10 cellular contexts compared by ENCODE assay signal in the genomic region with DNA sequence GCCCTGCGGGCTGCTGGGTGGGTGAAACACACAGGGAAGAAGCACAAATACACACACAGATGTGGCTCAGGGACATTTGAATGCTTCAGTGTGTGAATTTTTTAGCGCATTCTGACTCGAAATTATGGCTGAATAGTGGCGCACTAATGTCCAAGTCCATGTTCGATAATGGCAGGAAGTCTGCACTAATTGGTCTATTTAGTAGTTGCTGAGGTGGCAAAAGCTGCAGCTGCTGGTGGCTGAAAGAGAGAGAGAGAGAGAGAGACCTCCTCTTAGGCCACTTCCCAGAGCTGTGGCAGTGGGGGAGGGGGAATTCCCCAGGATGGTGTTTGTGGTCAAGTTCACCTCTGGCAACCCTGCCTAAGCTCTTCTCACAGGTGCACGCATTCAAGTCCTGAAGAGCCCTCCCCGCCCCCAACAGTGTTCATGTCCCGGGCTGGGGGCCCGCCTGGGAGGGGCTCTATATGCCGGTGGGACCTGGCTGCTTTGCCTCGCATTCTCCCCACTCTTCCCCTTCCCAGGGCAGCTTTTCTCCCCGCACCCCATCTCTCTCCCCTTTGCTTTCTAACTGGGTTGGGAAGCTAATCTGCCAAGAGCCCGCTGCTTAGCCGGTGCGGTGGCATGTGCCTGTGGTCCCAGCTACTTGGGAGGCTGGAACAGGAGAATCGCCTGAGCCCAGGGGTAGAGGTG. TPM values are rescaled to one million over a fixed set of nuclear protein-coding genes. Genes with fewer than 3 reads are reported as not detected.
A peak's percentile ranks its signal among the peaks of the same experiment; 100 is the strongest.
DNase-seq lines count a peak whose midpoint lies in the region; ATAC-seq, FAIRE-seq and TF ChIP-seq lines count a peak whose summit lies in the region.
"Had no signal": no experiment of that assay in that cellular context is flagged by ENCODE, and none has a peak within 500 bp of the region (broad histone marks: within the 10 kb centered on the region; RNA-seq: fewer than 3 reads in every experiment).

No MANE protein-coding gene starts in this region.

- TF ChIP-seq CTCF in HepG2 (CRISPR knock-in tag; IDR thresholded peaks at IDR 0.05) = no peak
- TF ChIP-seq CTCF in right lobe of liver (IDR thresholded peaks at IDR 0.05) = no peak
- no peak for TF ChIP-seq CTCF in stomach (IDR thresholded peaks at IDR 0.05)

- POLR2A ChIA-PET in HepG2 (lab: Yijun Ruan, JAX) = interaction anchor here (1.1 kb wide), 1 partner anchor 28 kb away, joined by 3 read pairs; no protein-coding TSS in a partner anchor

- H3K4me3 ChIP-seq in HepG2 (replicated peaks in 1 of 3; ENCODE audit: insufficient read depth in 1 of 3, low read depth in 2 of 3, low read length in 3 of 3) = no peak overlapping the region
- H3K4me3 ChIP-seq in right lobe of liver = no peak overlapping the region
- no peak overlapping the region for H3K4me3 ChIP-seq in stomach
- H3K4me3 ChIP-seq: tibial artery had no signal

- intact Hi-C loops in HepG2 (cut with micrococcal nuclease; ENCODE audit: unreplicated experiment) = loop anchor here (10.0 kb wide), 1 partner anchor 118 kb away; the partner anchor contains the start of gene UBE3C
- intact Hi-C loops in right lobe of liver (cut with DNase I) = no loop called here
- intact Hi-C loops in stomach (cut with DNase I; ENCODE audit: low total_unique reads) = no loop called here

- peaks cover 4% of the 10 kb centered on the region; the same call in 1 of the 2 replicates for H4K20me1 ChIP-seq in HepG2 (ENCODE audit: insufficient read depth, low read length)

- ATAC-seq in HepG2 (no peak), right lobe of liver (no peak), HG02763 (IDR thresholded peaks at IDR 0.05; ENCODE audit: unreplicated experiment) (peak; percentile 75)
- ATAC-seq in stimulated activated naive CD8-positive, alpha-beta T cell treated with anti-CD3 and anti-CD28 coated beads, Interleukin-15, Interleukin-2, amounts not matched to agents 100 U/mL and 50 U/mL, for 24 hours = peak; percentile 55

- 48% methylated on average over 15 of the region's 16 CpGs for WGBS in HepG2 (ENCODE audit: low lambda C conversion rate)
- WGBS in right lobe of liver (ENCODE audit: insufficient coverage, low coverage, low lambda C conversion rate, missing lambda C conversion rate) = 2% methylated on average over 9 of the region's 16 CpGs
- 31 to 55% (median 52%) methylated on average over 15 to 16 of the region's 16 CpGs for WGBS in stomach, 5 donors

- CTCF ChIA-PET in HepG2 (lab: Yijun Ruan, JAX; ENCODE audit: low intra/inter-chr PET ratio, low total read pairs) = no interaction called here

- H3K4me2 ChIP-seq in HepG2 (ENCODE audit: low read depth, low read length) = no peak overlapping the region

- TF ChIP-seq POLR2A in HepG2 (IDR thresholded peaks at IDR 0.05; ENCODE audit: insufficient read depth in 1 of 2, low read depth in 2 of 2, low read length in 2 of 2) (no peak), right lobe of liver (IDR thresholded peaks at IDR 0.05) (no peak), stomach (IDR thresholded peaks at IDR 0.05) (no peak)

- no peaks in the 10 kb centered on the region for H3K36me3 ChIP-seq in HepG2 (replicated peaks in 1 of 2; ENCODE audit: control insufficient read depth in 1 of 2, insufficient read depth in 2 of 2, low read length in 2 of 2)
- H3K36me3 ChIP-seq in right lobe of liver = no peaks in the 10 kb centered on the region
- no peaks in the 10 kb centered on the region for H3K36me3 ChIP-seq in stomach
- H3K36me3 ChIP-seq: tibial artery had no signal

- H3K9me3 ChIP-seq in HepG2 (ENCODE audit: low read length) (no peaks in the 10 kb centered on the region), right lobe of liver (no peaks in the 10 kb centered on the region), stomach (peaks cover 0 to 4% (median 0%) of the 10 kb centered on the region in 4 donors)
- H3K9me3 ChIP-seq: Caco-2, tibial artery had no signal

- H3K27me3 ChIP-seq in HepG2 (ENCODE audit: control insufficient read depth in 1 of 2, insufficient read depth in 2 of 2, low read length in 2 of 2) (peaks cover 19 to 91% of the 10 kb centered on the region in 2 experiments), right lobe of liver (peaks cover 8 to 44% of the 10 kb centered on the region in 2 donors), stomach (peaks cover 27 to 100% (median 89%) of the 10 kb centered on the region in 3 donors)

- no peak for TF ChIP-seq RAD21 in HepG2 (CRISPR knock-in tag; IDR thresholded peaks at IDR 0.05)

- no peaks in the 10 kb centered on the region for H3K79me2 ChIP-seq in HepG2 (ENCODE audit: insufficient read depth, low read length)

- no TSS peak for BruUV-seq in HepG2 (replicated peaks; lab: Mats Ljungman, UMichigan)

- DNase-seq in HepG2 (ENCODE audit: low spot score) = no peak
- no peak for DNase-seq in right lobe of liver
- DNase-seq in NCI-H748 treated with DMSO at 0.1 percent for 48 hours (lab: John Stamatoyannopoulos, UW) = peak; percentile 39
- DNase-seq in stimulated activated naive CD8-positive, alpha-beta T cell treated with anti-CD3 and anti-CD28 coated beads, Interleukin-15, Interleukin-2, amounts not matched to agents 100 U/mL and 50 U/mL, for 24 hours = peak; percentile 66
- DNase-seq in stomach = no peak
- no peak for DNase-seq in HuH-7.5 (ENCODE audit: low spot score)
- DNase-seq in Ammon's horn (ENCODE audit: low spot score) = no peak

- H2AFZ ChIP-seq in HepG2 (ENCODE audit: low read length) = no peak overlapping the region

- no peak overlapping the region for H3K9ac ChIP-seq in HepG2 (ENCODE audit: insufficient read depth, low read depth, low read length)

- TF ChIP-seq EP300 in HepG2 (IDR thresholded peaks at IDR 0.05; ENCODE audit: low read depth in 2 of 2, low read length in 2 of 2) (no peak), HepG2 (CRISPR knock-in tag; IDR thresholded peaks at IDR 0.05; ENCODE audit: borderline replicate concordance) (no peak), stomach (IDR thresholded peaks at IDR 0.05) (no peak)

- no peak overlapping the region for H3K27ac ChIP-seq in HepG2 (ENCODE audit: extremely low read length, insufficient read depth, low read length)
- H3K27ac ChIP-seq in right lobe of liver = no peak overlapping the region
- H3K27ac ChIP-seq in stomach = no peak overlapping the region
- H3K27ac ChIP-seq: tibial artery had no signal

- H3K4me1 ChIP-seq in HepG2 (ENCODE audit: insufficient read depth, low read length) (peaks cover 58% of the 10 kb centered on the region), right lobe of liver (peaks cover 0 to 13% (median 2%) of the 10 kb centered on the region in 4 donors), stomach (peaks cover 23 to 56% (median 40%) of the 10 kb centered on the region in 4 donors)

- FAIRE-seq in HepG2 (lab: Jason Lieb, UNC) = no peak

- in situ Hi-C loops in HepG2 (cut with HindIII; ENCODE audit: extremely low pct_ligation_motif_present, low pct_unique_long_range_greater_than_20kb) = no loop called here

TF ChIP-seq in HepG2, 621 proteins besides CTCF, POLR2A, EP300 and RAD21 (continues in another document):
- peak; percentile 10 to 64; a peak in 2 of 4 replicates for TF ChIP-seq MAFK (conservative IDR thresholded peaks at IDR 0.05 in 1 of 2, IDR thresholded peaks at IDR 0.05 in 1 of 2; ENCODE audit: low read length in 2 of 2)
- peak; percentile 53; the same call in 1 of the 2 replicates for TF ChIP-seq MAFF (IDR thresholded peaks at IDR 0.05; ENCODE audit: low read depth, low read length)
- TF ChIP-seq, protein P1, sequence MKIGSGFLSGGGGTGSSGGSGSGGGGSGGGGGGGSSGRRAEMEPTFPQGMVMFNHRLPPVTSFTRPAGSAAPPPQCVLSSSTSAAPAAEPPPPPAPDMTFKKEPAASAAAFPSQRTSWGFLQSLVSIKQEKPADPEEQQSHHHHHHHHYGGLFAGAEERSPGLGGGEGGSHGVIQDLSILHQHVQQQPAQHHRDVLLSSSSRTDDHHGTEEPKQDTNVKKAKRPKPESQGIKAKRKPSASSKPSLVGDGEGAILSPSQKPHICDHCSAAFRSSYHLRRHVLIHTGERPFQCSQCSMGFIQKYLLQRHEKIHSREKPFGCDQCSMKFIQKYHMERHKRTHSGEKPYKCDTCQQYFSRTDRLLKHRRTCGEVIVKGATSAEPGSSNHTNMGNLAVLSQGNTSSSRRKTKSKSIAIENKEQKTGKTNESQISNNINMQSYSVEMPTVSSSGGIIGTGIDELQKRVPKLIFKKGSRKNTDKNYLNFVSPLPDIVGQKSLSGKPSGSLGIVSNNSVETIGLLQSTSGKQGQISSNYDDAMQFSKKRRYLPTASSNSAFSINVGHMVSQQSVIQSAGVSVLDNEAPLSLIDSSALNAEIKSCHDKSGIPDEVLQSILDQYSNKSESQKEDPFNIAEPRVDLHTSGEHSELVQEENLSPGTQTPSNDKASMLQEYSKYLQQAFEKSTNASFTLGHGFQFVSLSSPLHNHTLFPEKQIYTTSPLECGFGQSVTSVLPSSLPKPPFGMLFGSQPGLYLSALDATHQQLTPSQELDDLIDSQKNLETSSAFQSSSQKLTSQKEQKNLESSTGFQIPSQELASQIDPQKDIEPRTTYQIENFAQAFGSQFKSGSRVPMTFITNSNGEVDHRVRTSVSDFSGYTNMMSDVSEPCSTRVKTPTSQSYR (CRISPR knock-in tag; IDR thresholded peaks at IDR 0.05; ENCODE audit: borderline replicate concordance) = peak; percentile 77

RNA-seq across cellular contexts. Expression of gene MNX1, which starts 6.0 kb away (rescaled TPM):
- total RNA-seq in HepG2 (2016; rRNA removed; fragmentation: Illumina TruSeq; extraction: Trizol) (3.6 and 6.1 TPM in 2 replicates), right lobe of liver (not detected), stomach (10 to 100 TPM in 1 of 5 donors, 1 to 10 TPM in 3, not detected in 1; 3.1 to 80.2 (median 5.8) TPM)
- 2.4 and 2.5 TPM in 2 replicates for total RNA-seq in HepG2 (2016; cell fraction: cytosol; rRNA removed; fragmentation: Illumina TruSeq; extraction: Trizol; ENCODE audit: low read depth)
- total RNA-seq in HepG2 (2016; cell fraction: insoluble cytoplasmic fraction; rRNA removed; fragmentation: Illumina TruSeq; extraction: Trizol) = 3.4 and 9.7 TPM in 2 replicates
- 4.5 and 5.6 TPM in 2 replicates for total RNA-seq in HepG2 (2016; cell fraction: membrane; rRNA removed; fragmentation: Illumina TruSeq; extraction: Trizol)
- total RNA-seq in HepG2 (2016; cell fraction: nucleus; rRNA removed; fragmentation: Illumina TruSeq; extraction: Trizol) = 6.7 and 7.4 TPM in 2 replicates
- polyA plus RNA-seq in HepG2 (2011; rRNA removed) (0.91 and 0.94 TPM in 2 replicates), stomach (1 to 10 TPM; 1.1 to 1.9 (median 1.4) TPM)
- 0.37 and 1.0 TPM in 2 replicates for polyA plus RNA-seq in HepG2 (2011; cell fraction: cytosol; rRNA removed)
- polyA plus RNA-seq in HepG2 (2011; cell fraction: nucleus; rRNA removed) = 3.8 and 4.5 TPM in 2 replicates
- polyA plus RNA-seq in HepG2 (2012) = 1.7 and 2.4 TPM in 2 replicates
- polyA plus RNA-seq in HepG2 (2016; cell fraction: cytosol; fragmentation: Illumina TruSeq; extraction: Trizol; ENCODE audit: low read depth) = 2.2 and 3.2 TPM in 2 replicates
- polyA plus RNA-seq in HepG2 (2016; cell fraction: insoluble cytoplasmic fraction; fragmentation: Illumina TruSeq; extraction: Trizol; ENCODE audit: low read depth) = 6.3 and 6.7 TPM in 2 replicates
- 4.5 and 4.8 TPM in 2 replicates for polyA plus RNA-seq in HepG2 (2016; cell fraction: membrane; fragmentation: Illumina TruSeq; extraction: Trizol; ENCODE audit: low read depth)
- 16.6 TPM in 2 replicates for polyA plus RNA-seq in HepG2 (2016; cell fraction: nucleus; fragmentation: Illumina TruSeq; extraction: Trizol; ENCODE audit: insufficient read depth, low read depth)
- polyA minus RNA-seq in HepG2 (2011; rRNA and poly(A)+ RNA removed; ENCODE audit: low replicate concordance) = 0.98 and 1.5 TPM in 2 replicates
- 0.89 and 1.6 TPM in 2 replicates for polyA minus RNA-seq in HepG2 (2011; cell fraction: cytosol; rRNA and poly(A)+ RNA removed)
- 3.2 and 7.9 TPM in 2 replicates for polyA minus RNA-seq in HepG2 (2011; cell fraction: nucleus; rRNA and poly(A)+ RNA removed)

Comparison
In these comparisons a context has a peak if more than half of its experiments do, and no peak if none do; other contexts are left out.
1. ATAC-seq: peak in HG02763 (single experiment) and stimulated activated naive CD8-positive, alpha-beta T cell treated with anti-CD3 and anti-CD28 coated beads, Interleukin-15, Interleukin-2, amounts not matched to agents 100 U/mL and 50 U/mL, for 24 hours (single experiment); none in HepG2 (single experiment) and right lobe of liver (0 of 4).
2. DNase-seq: peak in NCI-H748 treated with DMSO at 0.1 percent for 48 hours (single experiment) and stimulated activated naive CD8-positive, alpha-beta T cell treated with anti-CD3 and anti-CD28 coated beads, Interleukin-15, Interleukin-2, amounts not matched to agents 100 U/mL and 50 U/mL, for 24 hours (single experiment); none in HepG2 (single experiment), right lobe of liver (0 of 3), stomach (single experiment), HuH-7.5 (single experiment) and Ammon's horn (single experiment).